15 cellular contexts compared by ENCODE assay signal in genomic region chr11:1348748-1349073, GRCh38. TPM values are rescaled to one million over a fixed set of nuclear protein-coding genes. Genes with fewer than 3 reads are reported as not detected.
DNase-seq lines count a peak whose midpoint lies in the region; ATAC-seq and TF ChIP-seq lines count a peak whose summit lies in the region.
"Had no signal": no experiment of that assay in that cellular context is flagged by ENCODE, and none has a peak within 500 bp of the region (broad histone marks: within the 10 kb centered on the region; RNA-seq: fewer than 3 reads in every experiment).

No MANE protein-coding gene starts in this region.

- no peak overlapping the region for H3K4me3 Mint-ChIP-seq in GM23338
- H3K4me3 Mint-ChIP-seq in endodermal cell, result no peak overlapping the region
- no peak overlapping the region for H3K4me3 Mint-ChIP-seq in activated CD4-positive, alpha-beta memory T cell treated with anti-CD3 and anti-CD28 coated beads for 36 hours
- H3K4me3 Mint-ChIP-seq in activated CD8-positive, alpha-beta memory T cell treated with anti-CD3 and anti-CD28 coated beads, Interleukin-2, amount 10 ng/mL, durations not matched to agents 7 days and 5 days, result no peak overlapping the region
- H3K4me3 Mint-ChIP-seq: B cell; CD4-positive, alpha-beta T cell had no signal

- H3K27me3 Mint-ChIP-seq in GM23338 (ENCODE audit: insufficient read depth, low read depth, poor library complexity) (peaks cover 12% of the 10 kb centered on the region), endodermal cell (ENCODE audit: insufficient read depth) (peaks cover 5% of the 10 kb centered on the region)
- no peaks in the 10 kb centered on the region for H3K27me3 Mint-ChIP-seq in activated CD4-positive, alpha-beta memory T cell treated with anti-CD3 and anti-CD28 coated beads for 36 hours
- H3K27me3 Mint-ChIP-seq in activated CD8-positive, alpha-beta memory T cell treated with anti-CD3 and anti-CD28 coated beads, Interleukin-2, amount 10 ng/mL, durations not matched to agents 7 days and 5 days, result no peaks in the 10 kb centered on the region
- H3K27me3 Mint-ChIP-seq: B cell; CD4-positive, alpha-beta T cell had no signal

- H3F3A ChIP-seq in GM23338 (replicated peaks; ENCODE audit: low read depth), result no peaks in the 10 kb centered on the region

- H3K27me3 ChIP-seq in GM23338 (ENCODE audit: insufficient read depth) (no peaks in the 10 kb centered on the region), endodermal cell (ENCODE audit: control insufficient read depth, insufficient read depth, low read length, poor library complexity, severe bottlenecking) (no peaks in the 10 kb centered on the region), uterus (no peaks in the 10 kb centered on the region)

- H3K4me2 ChIP-seq in GM23338, result no peak overlapping the region

- ATAC-seq in GM23338, result peak; percentile 15
- ATAC-seq in activated CD8-positive, alpha-beta memory T cell treated with anti-CD3 and anti-CD28 coated beads, Interleukin-2, amount 10 ng/mL, durations not matched to agents 7 days and 5 days, result no peak
- ATAC-seq: GM12878, HCT116 had no signal

- no peaks in the 10 kb centered on the region for H3K9me2 ChIP-seq in GM23338 (ENCODE audit: insufficient read depth)

- TF ChIP-seq CTCF in GM23338 (conservative IDR thresholded peaks at IDR 0.05; ENCODE audit: low read depth in 2 of 2), result no peak
- no peak for TF ChIP-seq CTCF in endodermal cell (conservative IDR thresholded peaks at IDR 0.05)
- TF ChIP-seq CTCF in uterus (IDR thresholded peaks at IDR 0.05), result no peak

- H3K9me3 Mint-ChIP-seq in GM23338, result no peaks in the 10 kb centered on the region; the same call in 2 of the 3 replicates
- peaks cover 2% of the 10 kb centered on the region for H3K9me3 Mint-ChIP-seq in endodermal cell
- H3K9me3 Mint-ChIP-seq in activated CD4-positive, alpha-beta memory T cell treated with anti-CD3 and anti-CD28 coated beads for 36 hours, result no peaks in the 10 kb centered on the region
- no peaks in the 10 kb centered on the region for H3K9me3 Mint-ChIP-seq in activated CD8-positive, alpha-beta memory T cell treated with anti-CD3 and anti-CD28 coated beads, Interleukin-2, amount 10 ng/mL, durations not matched to agents 7 days and 5 days (ENCODE audit: low read depth)
- H3K9me3 Mint-ChIP-seq: CD4-positive, alpha-beta T cell had no signal

- H2AFZ ChIP-seq in GM23338, result no peak overlapping the region; the same call in 1 of the 2 replicates

- POLR2A ChIA-PET in activated CD4-positive, alpha-beta memory T cell treated with anti-CD3 and anti-CD28 coated beads for 36 hours (lab: Charles Lee), result no interaction called here

- no peaks in the 10 kb centered on the region for H3K79me2 ChIP-seq in GM23338 (replicated peaks; ENCODE audit: insufficient read depth)

- H3K4me1 ChIP-seq in GM23338 (ENCODE audit: insufficient read depth) (no peaks in the 10 kb centered on the region), endodermal cell (ENCODE audit: control insufficient read depth, insufficient read depth, low read length) (no peaks in the 10 kb centered on the region), uterus (no peaks in the 10 kb centered on the region)

- no peak overlapping the region for H3K9ac ChIP-seq in endodermal cell (ENCODE audit: extremely low read depth, low read length, poor library complexity, severe bottlenecking)

- H3K4me3 ChIP-seq in GM23338, result no peak overlapping the region
- H3K4me3 ChIP-seq in endodermal cell (ENCODE audit: low read length), result no peak overlapping the region
- no peak overlapping the region for H3K4me3 ChIP-seq in uterus
- H3K4me3 ChIP-seq: GM12878 had no signal

- no peak for TF ChIP-seq POLR2A in uterus (IDR thresholded peaks at IDR 0.05)

- H3K4me1 Mint-ChIP-seq in GM23338, result peaks cover 5% of the 10 kb centered on the region; the same call in 2 of the 3 replicates
- peaks cover 4% of the 10 kb centered on the region for H3K4me1 Mint-ChIP-seq in endodermal cell
- no peaks in the 10 kb centered on the region for H3K4me1 Mint-ChIP-seq in activated CD4-positive, alpha-beta memory T cell treated with anti-CD3 and anti-CD28 coated beads for 36 hours (ENCODE audit: low read depth)
- peaks cover 19% of the 10 kb centered on the region for H3K4me1 Mint-ChIP-seq in activated CD8-positive, alpha-beta memory T cell treated with anti-CD3 and anti-CD28 coated beads, Interleukin-2, amount 10 ng/mL, durations not matched to agents 7 days and 5 days
- H3K4me1 Mint-ChIP-seq: B cell had no signal

- no peaks in the 10 kb centered on the region for H3K9me3 ChIP-seq in endodermal cell (ENCODE audit: control insufficient read depth, low read length)
- no peaks in the 10 kb centered on the region for H3K9me3 ChIP-seq in uterus

- no peaks in the 10 kb centered on the region for H3K36me3 Mint-ChIP-seq in GM23338 (ENCODE audit: low read depth)
- H3K36me3 Mint-ChIP-seq in endodermal cell (ENCODE audit: low read depth), result no peaks in the 10 kb centered on the region
- no peaks in the 10 kb centered on the region for H3K36me3 Mint-ChIP-seq in activated CD4-positive, alpha-beta memory T cell treated with anti-CD3 and anti-CD28 coated beads for 36 hours
- no peaks in the 10 kb centered on the region for H3K36me3 Mint-ChIP-seq in activated CD8-positive, alpha-beta memory T cell treated with anti-CD3 and anti-CD28 coated beads, Interleukin-2, amount 10 ng/mL, durations not matched to agents 7 days and 5 days

- 79 to 81% methylated on average over 7 to 14 of the region's 14 CpGs for WGBS in endodermal cell (ENCODE audit: insufficient coverage in 1 of 2, insufficient read length in 1 of 2), 2 experiments

- H3K27ac ChIP-seq in GM23338 (ENCODE audit: low read depth) (no peak overlapping the region), endodermal cell (ENCODE audit: low read depth, low read length) (peak overlapping the region; percentile 99), uterus (no peak overlapping the region)

- DNase-seq in D341Med (ENCODE audit: low spot score) (peak; percentile 19), GM23338 (ENCODE audit: low spot score) (no peak), endodermal cell (no peak), posterior vena cava (ENCODE audit: low spot score) (peak; percentile 41), uterus (no peak)
- DNase-seq in activated effector memory CD4-positive, alpha-beta T cell treated with Interleukin-2 at 50 U/mL for 16 hours, result no peak
- no peak for DNase-seq in activated CD4-positive, alpha-beta memory T cell treated with anti-CD3 and anti-CD28 coated beads for 36 hours
- DNase-seq in activated CD8-positive, alpha-beta memory T cell treated with anti-CD3 and anti-CD28 coated beads, Interleukin-2, amount 10 ng/mL, durations not matched to agents 7 days and 5 days, result no peak
- DNase-seq: C1 segment of cervical spinal cord; Calu3; CD4-positive, alpha-beta T cell; DMS79 had no signal

- H4K20me1 ChIP-seq in GM23338 (replicated peaks; ENCODE audit: insufficient read depth), result no peaks in the 10 kb centered on the region

- CTCF ChIA-PET in activated CD4-positive, alpha-beta memory T cell treated with anti-CD3 and anti-CD28 coated beads for 36 hours (lab: Charles Lee), result no interaction called here
- CTCF ChIA-PET in activated CD8-positive, alpha-beta memory T cell treated with anti-CD3 and anti-CD28 coated beads, Interleukin-2, amount 10 ng/mL, durations not matched to agents 7 days and 5 days (lab: Charles Lee), result no interaction called here

- H3K27ac Mint-ChIP-seq in GM23338 (no peak overlapping the region), endodermal cell (no peak overlapping the region)
- H3K27ac Mint-ChIP-seq in activated CD4-positive, alpha-beta memory T cell treated with anti-CD3 and anti-CD28 coated beads for 36 hours, result no peak overlapping the region
- no peak overlapping the region for H3K27ac Mint-ChIP-seq in activated CD8-positive, alpha-beta memory T cell treated with anti-CD3 and anti-CD28 coated beads, Interleukin-2, amount 10 ng/mL, durations not matched to agents 7 days and 5 days
- H3K27ac Mint-ChIP-seq: B cell; CD4-positive, alpha-beta T cell had no signal

- intact Hi-C loops in posterior vena cava (cut with DNase I) (no loop called here), uterus (cut with DNase I; ENCODE audit: low total_unique reads) (loop anchor here (10.0 kb wide), 1 partner anchor 56 kb away; no protein-coding TSS in a partner anchor)
- intact Hi-C loops in activated CD4-positive, alpha-beta memory T cell treated with anti-CD3 and anti-CD28 coated beads for 36 hours (cut with micrococcal nuclease), result no loop called here

- H3K36me3 ChIP-seq in GM23338 (ENCODE audit: insufficient read depth) (no peaks in the 10 kb centered on the region), endodermal cell (ENCODE audit: control insufficient read depth, insufficient read depth, low read length) (no peaks in the 10 kb centered on the region), uterus (no peaks in the 10 kb centered on the region)

TF ChIP-seq in GM23338, 12 proteins besides CTCF, POLR2A, EP300 and RAD21 (continues in another document):
- TF ChIP-seq POLR2AphosphoS5 (IDR thresholded peaks at IDR 0.05; ENCODE audit: low read depth), result no peak

RNA-seq across cellular contexts. Expression of gene TOLLIP, which starts 39.3 kb away (rescaled TPM):
- total RNA-seq in GM23338 (2014; rRNA removed; shearing (Covaris generic)), result 11.7 and 18.0 TPM in 2 replicates
- 9.7 and 13.5 TPM in 2 replicates for polyA plus RNA-seq in GM23338 (2016; fragmentation: Nextera tagmentation; extraction: Ambion mirVana)
- total RNA-seq in endodermal cell, result 10 to 100 TPM; 34.3 to 37.4 TPM
- 21.1 TPM for polyA plus RNA-seq in endodermal cell (2013, experiment 1 of 2)
- 19.8 TPM for polyA plus RNA-seq in endodermal cell (2013, experiment 2 of 2)
- total RNA-seq in posterior vena cava, result 10 to 100 TPM; 44.1 to 46.4 TPM
- 10 to 100 TPM; 30.0 to 32.1 TPM for total RNA-seq in activated CD4-positive, alpha-beta memory T cell treated with anti-CD3 and anti-CD28 coated beads for 36 hours
- 10 to 100 TPM; 33.3 to 35.8 TPM for total RNA-seq in activated CD8-positive, alpha-beta memory T cell treated with anti-CD3 and anti-CD28 coated beads, Interleukin-2, amount 10 ng/mL, durations not matched to agents 7 days and 5 days
- 10 to 100 TPM in 3 of 4 donors, 1 to 10 TPM in 1; 5.9 to 86.8 (median 36.2) TPM for total RNA-seq in uterus

RNA-seq across cellular contexts. Expression of gene BRSK2, which starts 41.0 kb away (rescaled TPM):
- 15.0 and 20.3 TPM in 2 replicates for total RNA-seq in GM23338 (2014; rRNA removed; shearing (Covaris generic))
- polyA plus RNA-seq in GM23338 (2016; fragmentation: Nextera tagmentation; extraction: Ambion mirVana), result 7.2 and 10.1 TPM in 2 replicates
- total RNA-seq in endodermal cell (10 to 100 TPM in 1 of 2 donors, 1 to 10 TPM in 1; 9.4 to 10.3 TPM), posterior vena cava (1 to 10 TPM in 1 of 2 donors, under 1 TPM in 1; 0.81 to 1.0 TPM), uterus (1 to 10 TPM in 2 of 4 donors, not detected in 2; 1.5 to 2.2 TPM)
- 43.7 TPM for polyA plus RNA-seq in endodermal cell (2013, experiment 1 of 2)
- 37.6 TPM for polyA plus RNA-seq in endodermal cell (2013, experiment 2 of 2)
- under 1 TPM; 0.46 to 0.64 TPM for total RNA-seq in activated CD4-positive, alpha-beta memory T cell treated with anti-CD3 and anti-CD28 coated beads for 36 hours
- total RNA-seq in activated CD8-positive, alpha-beta memory T cell treated with anti-CD3 and anti-CD28 coated beads, Interleukin-2, amount 10 ng/mL, durations not matched to agents 7 days and 5 days, result under 1 TPM in 1 of 2 experiments, not detected in 1; 0.40 TPM
- polyA plus RNA-seq: GM12878 had no signal

Comparison
In these comparisons a context has a peak if more than half of its experiments do, and no peak if none do; other contexts are left out.
1. DNase-seq: peak in D341Med (single experiment) and posterior vena cava (single experiment); none in GM23338 (single experiment), endodermal cell (single experiment), activated effector memory CD4-positive, alpha-beta T cell treated with Interleukin-2 at 50 U/mL for 16 hours (single experiment), activated CD4-positive, alpha-beta memory T cell treated with anti-CD3 and anti-CD28 coated beads for 36 hours (single experiment), activated CD8-positive, alpha-beta memory T cell treated with anti-CD3 and anti-CD28 coated beads, Interleukin-2, amount 10 ng/mL, durations not matched to agents 7 days and 5 days (single experiment) and uterus (0 of 2).